Comparison of ENCODE assay signal across 10 cellular contexts in genomic region chr20:63172726-63173125, GRCh38. TPM values are rescaled to one million over a fixed set of nuclear protein-coding genes. Genes with fewer than 3 reads are reported as not detected.
DNase-seq lines count a peak whose midpoint lies in the region; ATAC-seq and TF ChIP-seq lines count a peak whose summit lies in the region.
"Had no signal": no experiment of that assay in that cellular context is flagged by ENCODE, and none has a peak within 500 bp of the region (broad histone marks: within the 10 kb centered on the region; RNA-seq: fewer than 3 reads in every experiment).

No MANE protein-coding gene starts in this region.

- no peaks in the 10 kb centered on the region for H3K9me2 ChIP-seq in SK-N-SH

- WGBS in SK-N-SH (ENCODE audit: low lambda C conversion rate) = 0% methylated on average over 1 of the region's 8 CpGs

- no peak for DNase-seq in SK-N-SH
- DNase-seq in KBM-7 = peak; percentile 19
- DNase-seq in WTC11 (ENCODE audit: low spot score) = peak; percentile 74
- DNase-seq in retinal pigment epithelial cell (ENCODE audit: low read depth) = no peak
- DNase-seq in colonic mucosa = no peak
- no peak for DNase-seq in kidney tubule cell (ENCODE audit: low spot score)
- DNase-seq: MV-4-11, naive B cell had no signal

- no peak overlapping the region for H3K27ac ChIP-seq in SK-N-SH (ENCODE audit: low read depth in 2 of 2, low read length in 1 of 2)
- no peak overlapping the region for H3K27ac ChIP-seq in colonic mucosa

- H3K27ac Mint-ChIP-seq in WTC11 = no peak overlapping the region
- H3K27ac Mint-ChIP-seq: naive B cell had no signal

- TF ChIP-seq CTCF in SK-N-SH (IDR thresholded peaks at IDR 0.05) (no peak), WTC11 (IDR thresholded peaks at IDR 0.05) (peak; percentile 25; the same call in 1 of the 2 replicates), retinal pigment epithelial cell (conservative IDR thresholded peaks at IDR 0.05; ENCODE audit: low read depth, low read length) (peak; percentile 20), colonic mucosa (IDR thresholded peaks at IDR 0.05) (no peak)

- H3K4me1 ChIP-seq in SK-N-SH (ENCODE audit: control insufficient read depth in 1 of 2, insufficient read depth in 2 of 2, low read depth in 1 of 2, low read length in 1 of 2) = no peaks in the 10 kb centered on the region
- H3K4me1 ChIP-seq in colonic mucosa = no peaks in the 10 kb centered on the region

- no peak overlapping the region for H3K4me3 ChIP-seq in SK-N-SH (ENCODE audit: low read depth in 2 of 2, low read length in 1 of 2)
- H3K4me3 ChIP-seq in retinal pigment epithelial cell (ENCODE audit: low read length) = no peak overlapping the region
- no peak overlapping the region for H3K4me3 ChIP-seq in colonic mucosa

- H3K27me3 Mint-ChIP-seq in WTC11 (ENCODE audit: low read depth) = peaks cover 56% of the 10 kb centered on the region

- TF ChIP-seq EP300 in SK-N-SH (IDR thresholded peaks at IDR 0.05; ENCODE audit: borderline replicate concordance in 1 of 2, low read depth in 1 of 2, low read length in 1 of 2) = no peak

- H3K4me1 Mint-ChIP-seq in WTC11 = peaks cover 6% of the 10 kb centered on the region

- H4K20me1 ChIP-seq in SK-N-SH (ENCODE audit: insufficient read depth) = peaks cover 17% of the 10 kb centered on the region; the same call in 1 of the 2 replicates

- H3K9me3 ChIP-seq in SK-N-SH = no peaks in the 10 kb centered on the region
- no peaks in the 10 kb centered on the region for H3K9me3 ChIP-seq in colonic mucosa

- no peaks in the 10 kb centered on the region for H3K79me2 ChIP-seq in SK-N-SH (ENCODE audit: insufficient read depth)

- no peak overlapping the region for H3K9ac ChIP-seq in SK-N-SH
- H3K9ac ChIP-seq in colonic mucosa (ENCODE audit: low read depth in 2 of 2, low read length in 2 of 2) = no peak overlapping the region

- no peaks in the 10 kb centered on the region for H3F3A ChIP-seq in SK-N-SH (replicated peaks; ENCODE audit: insufficient read depth)

- H3K4me3 Mint-ChIP-seq in WTC11 = no peak overlapping the region

- H3K36me3 ChIP-seq in SK-N-SH (replicated peaks in 1 of 2; ENCODE audit: control insufficient read depth in 1 of 2, insufficient read depth in 2 of 2, low read length in 1 of 2) (no peaks in the 10 kb centered on the region), colonic mucosa (no peaks in the 10 kb centered on the region)

- no peak overlapping the region for H3K4me2 ChIP-seq in SK-N-SH

- no peaks in the 10 kb centered on the region for H3K9me3 Mint-ChIP-seq in WTC11

- intact Hi-C loops in colonic mucosa (cut with DNase I) = no loop called here

- 0 out of 2 replicates have a peak, but pooled peaks have one; percentile 4 for TF ChIP-seq RAD21 in SK-N-SH (IDR thresholded peaks at IDR 0.05; ENCODE audit: low read length)

- no peak overlapping the region for H2AFZ ChIP-seq in SK-N-SH (ENCODE audit: low read depth)

- H3K36me3 Mint-ChIP-seq in WTC11 = no peaks in the 10 kb centered on the region

- POLR2A ChIA-PET in SK-N-SH (lab: Yijun Ruan, JAX) = no interaction called here
- POLR2A ChIA-PET in WTC11 (lab: Charles Lee) = no interaction called here

- in situ Hi-C loops in KBM-7 (cut with MboI; ENCODE audit: low pct_unique_long_range_greater_than_20kb, low sequenced_read_pairs) = no loop called here

- ATAC-seq in SK-N-SH treated with all-trans-retinoic acid at 6 μM for 48 hours (no peak), WTC11 (peak; percentile 58), GM19467 (IDR thresholded peaks at IDR 0.05; ENCODE audit: unreplicated experiment) (no peak)

- CTCF ChIA-PET in SK-N-SH (lab: Yijun Ruan, JAX) (interaction anchor here (0.8 to 1.7 kb wide), 3 partner anchors 11 to 116 kb away, joined by 3 to 6 read pairs (median 5); no protein-coding TSS in a partner anchor), WTC11 (lab: Charles Lee) (interaction anchor here (0.6 to 2.9 kb wide), 40 partner anchors 8 to 428 kb away, joined by 3 to 27 read pairs (median 4); partner anchors contain the start of gene CHRNA4)

- H3K27me3 ChIP-seq in SK-N-SH (ENCODE audit: insufficient read depth) (peaks cover 54% of the 10 kb centered on the region), colonic mucosa (peaks cover 39% of the 10 kb centered on the region)

TF ChIP-seq in SK-N-SH, 30 proteins besides CTCF, POLR2A, EP300 and RAD21 (continues in another document):
- TF ChIP-seq GABPA (IDR thresholded peaks at IDR 0.05; ENCODE audit: low read depth) (no peak), TCF12 (IDR thresholded peaks at IDR 0.05) (no peak), CHD2 (IDR thresholded peaks at IDR 0.05; ENCODE audit: low read length, partially characterized antibody) (no peak), YY1 (IDR thresholded peaks at IDR 0.05; ENCODE audit: low read depth) (no peak), SIN3A (IDR thresholded peaks at IDR 0.05; ENCODE audit: borderline replicate concordance, low read depth, low read length) (no peak), SMC3 (IDR thresholded peaks at IDR 0.05; ENCODE audit: low read depth, low read length) (no peak), TAF1 (IDR thresholded peaks at IDR 0.05; ENCODE audit: borderline replicate concordance, low read depth, low read length) (no peak), MAX (IDR thresholded peaks at IDR 0.05; ENCODE audit: low read depth) (no peak), NFIC (IDR thresholded peaks at IDR 0.05; ENCODE audit: borderline replicate concordance) (no peak)

TF ChIP-seq in SK-N-SH treated with all-trans-retinoic acid at 6 μM for 48 hours, 23 proteins besides CTCF, POLR2A, EP300 and RAD21:
- TF ChIP-seq RARB (CRISPR knock-in tag; IDR thresholded peaks at IDR 0.05) (no peak), ZC3H10 (CRISPR knock-in tag; IDR thresholded peaks at IDR 0.05) (no peak), ZFP30 (CRISPR knock-in tag; IDR thresholded peaks at IDR 0.05) (no peak), ZNF565 (CRISPR knock-in tag; conservative IDR thresholded peaks at IDR 0.05; ENCODE audit: low read depth) (no peak), BACH2 (CRISPR knock-in tag; IDR thresholded peaks at IDR 0.05; ENCODE audit: borderline replicate concordance) (no peak)

TF ChIP-seq in WTC11, 78 proteins besides CTCF, POLR2A, EP300 and RAD21 (continues in another document):
- TF ChIP-seq SP1 (CRISPR knock-in tag; conservative IDR thresholded peaks at IDR 0.05) (peak; percentile 53), ZNF416 (CRISPR knock-in tag; IDR thresholded peaks at IDR 0.05) (peak; percentile 91; the same call in 1 of the 2 replicates), EMX1 (CRISPR knock-in tag; IDR thresholded peaks at IDR 0.05) (no peak), PRRX2 (CRISPR knock-in tag; IDR thresholded peaks at IDR 0.05) (no peak), ERG (CRISPR knock-in tag; IDR thresholded peaks at IDR 0.05) (no peak), ZNF121 (CRISPR knock-in tag; IDR thresholded peaks at IDR 0.05) (no peak), ZNF281 (CRISPR knock-in tag; IDR thresholded peaks at IDR 0.05) (peak; percentile 58; the same call in 1 of the 2 replicates)

RNA-seq across cellular contexts. Expression of gene YTHDF1, which starts 43.2 kb away (rescaled TPM):
- polyA plus RNA-seq in SK-N-SH (2012; rRNA removed) = 15.5 and 17.0 TPM in 2 replicates
- 15.9 and 17.6 TPM in 2 replicates for polyA plus RNA-seq in SK-N-SH (2012; cell fraction: cytosol; rRNA removed)
- 25.6 and 28.5 TPM in 2 replicates for polyA plus RNA-seq in SK-N-SH (2012; cell fraction: nucleus; rRNA removed)
- total RNA-seq in WTC11 (2021) = 50.2 to 61.3 TPM (median 51.3 TPM) in 3 replicates
- total RNA-seq in colonic mucosa = 10 to 100 TPM; 35.4 to 38.7 TPM

Comparison
In these comparisons a context has a peak if more than half of its experiments do, and no peak if none do; other contexts are left out.
1. DNase-seq: peak in KBM-7 (single experiment) and WTC11 (single experiment); none in SK-N-SH (single experiment), retinal pigment epithelial cell (single experiment), colonic mucosa (single experiment) and kidney tubule cell (single experiment).
2. CTCF ChIP-seq: peak in WTC11 (single experiment) and retinal pigment epithelial cell (single experiment); none in SK-N-SH (single experiment) and colonic mucosa (single experiment).
3. Of the 6 proteins assayed by ChIP-seq in both WTC11 and SK-N-SH: peak only in WTC11: CTCF, MAX and USF2; only in SK-N-SH: none; in both: none; in neither: 3.